In the genomic region with DNA sequence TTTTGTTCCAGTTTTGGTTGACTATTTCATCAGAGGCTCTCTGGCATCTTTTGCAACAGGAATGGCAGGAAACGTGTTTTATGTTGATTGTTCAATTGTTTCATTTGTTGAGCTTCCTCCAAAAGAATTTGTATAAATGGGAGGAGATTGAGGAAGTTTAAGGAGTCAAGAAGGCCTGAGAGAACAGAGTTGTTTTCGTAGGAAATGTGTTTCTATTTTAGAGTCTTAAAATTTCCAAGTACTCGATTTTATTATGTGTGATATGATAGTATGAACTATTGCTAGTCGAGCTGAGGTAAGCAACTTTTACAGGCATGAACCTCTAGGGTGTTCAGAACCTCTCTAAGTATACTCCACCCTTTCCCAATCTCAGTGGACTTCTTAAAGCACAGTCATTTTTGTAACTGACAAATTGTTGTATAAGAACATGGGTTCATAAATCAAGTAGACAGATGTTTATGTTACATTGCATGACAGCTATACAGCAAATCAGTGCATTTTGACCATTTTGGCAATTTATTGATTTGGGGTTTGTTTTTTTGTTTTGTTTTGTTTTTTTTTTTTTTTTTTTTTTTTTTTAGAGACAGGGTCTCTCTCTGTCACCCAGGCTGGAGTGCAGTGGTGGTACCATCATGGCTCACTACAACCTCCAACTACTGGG, we compare ENCODE assay signal across 12 cellular contexts. TPM values are rescaled to one million over a fixed set of nuclear protein-coding genes. Genes with fewer than 3 reads are reported as not detected.
A peak's percentile ranks its signal among the peaks of the same experiment; 100 is the strongest.
DNase-seq lines count a peak whose midpoint lies in the region; ATAC-seq and TF ChIP-seq lines count a peak whose summit lies in the region.
"Had no signal": no experiment of that assay in that cellular context is flagged by ENCODE, and none has a peak within 500 bp of the region (broad histone marks: within the 10 kb centered on the region; RNA-seq: fewer than 3 reads in every experiment).

No MANE protein-coding gene starts in this region.

- H3K4me3 Mint-ChIP-seq in T-cell = no peak overlapping the region
- H3K4me3 Mint-ChIP-seq: activated CD4-positive, alpha-beta memory T cell treated with anti-CD3 and anti-CD28 coated beads, Interleukin-2, amount 10 ng/mL, durations not matched to agents 7 days and 5 days had no signal

- no peaks in the 10 kb centered on the region for H3K4me1 ChIP-seq in right lobe of liver
- no peaks in the 10 kb centered on the region for H3K4me1 ChIP-seq in hepatocyte (ENCODE audit: insufficient read depth)

- H3K9me3 ChIP-seq in right lobe of liver (no peaks in the 10 kb centered on the region), hepatocyte (ENCODE audit: low read depth) (no peaks in the 10 kb centered on the region)

- no peaks in the 10 kb centered on the region for H3K9me2 ChIP-seq in hepatocyte (replicated peaks; ENCODE audit: insufficient read depth)

- H2AFZ ChIP-seq in hepatocyte = no peak overlapping the region

- no peaks in the 10 kb centered on the region for H4K20me1 ChIP-seq in hepatocyte (ENCODE audit: insufficient read depth, poor library complexity, severe bottlenecking)

- H3K36me3 Mint-ChIP-seq in T-cell = peaks cover 77% of the 10 kb centered on the region

- H3K9me3 Mint-ChIP-seq in T-cell = peaks cover 5 to 22% (median 10%) of the 10 kb centered on the region in 3 donors

- no peak overlapping the region for H3K27ac Mint-ChIP-seq in T-cell
- H3K27ac Mint-ChIP-seq: activated CD4-positive, alpha-beta memory T cell treated with anti-CD3 and anti-CD28 coated beads, Interleukin-2, amount 10 ng/mL, durations not matched to agents 7 days and 5 days had no signal

- ATAC-seq in right lobe of liver (peak; percentile 60 to 80 (median 70)), HG02588 (IDR thresholded peaks at IDR 0.05; ENCODE audit: unreplicated experiment) (no peak), T-cell (replicated peaks in 1 of 4) (no peak)

- H3K27me3 ChIP-seq in right lobe of liver (no peaks in the 10 kb centered on the region), hepatocyte (no peaks in the 10 kb centered on the region)

- CTCF ChIA-PET in T-cell (lab: Charles Lee) = no interaction called here

- peaks cover 29% of the 10 kb centered on the region for H3K79me2 ChIP-seq in hepatocyte

- POLR2A ChIA-PET in T-cell (lab: Charles Lee) = no interaction called here

- H3K4me3 ChIP-seq in AG09309 (ENCODE audit: control insufficient read depth, low read depth, low read length) (no peak overlapping the region), right lobe of liver (no peak overlapping the region), hepatocyte (no peak overlapping the region)

- H3K27me3 Mint-ChIP-seq in T-cell = no peaks in the 10 kb centered on the region
- H3K27me3 Mint-ChIP-seq: activated CD4-positive, alpha-beta memory T cell treated with anti-CD3 and anti-CD28 coated beads, Interleukin-2, amount 10 ng/mL, durations not matched to agents 7 days and 5 days had no signal

- no peak overlapping the region for H3K4me2 ChIP-seq in hepatocyte

- TF ChIP-seq CTCF in AG09309 (IDR thresholded peaks at IDR 0.05; ENCODE audit: control insufficient read depth, insufficient read depth, low read depth, low read length, missing control alignments) (no peak), right lobe of liver (IDR thresholded peaks at IDR 0.05) (no peak), hepatocyte (IDR thresholded peaks at IDR 0.05; ENCODE audit: poor library complexity) (no peak)

- TF ChIP-seq POLR2A in right lobe of liver (IDR thresholded peaks at IDR 0.05) = no peak

- H3K36me3 ChIP-seq in right lobe of liver = peaks cover 0 to 2% (median 0%) of the 10 kb centered on the region in 4 donors
- H3K36me3 ChIP-seq in hepatocyte (replicated peaks; ENCODE audit: insufficient read depth, low read depth) = no peaks in the 10 kb centered on the region

- peaks cover 18 to 23% (median 19%) of the 10 kb centered on the region in 3 donors for H3K4me1 Mint-ChIP-seq in T-cell
- H3K4me1 Mint-ChIP-seq: activated CD4-positive, alpha-beta memory T cell treated with anti-CD3 and anti-CD28 coated beads, Interleukin-2, amount 10 ng/mL, durations not matched to agents 7 days and 5 days had no signal

- H3K27ac ChIP-seq in caudate nucleus (ENCODE audit: low read depth, low read length) (peak overlapping the region; percentile 31), right lobe of liver (peak overlapping the region in 1 of 3 donors; percentile 24), hepatocyte (no peak overlapping the region)

- intact Hi-C loops in right lobe of liver (cut with DNase I) = no loop called here

- 46% methylated on average over 4 of the region's 4 CpGs for WGBS in right lobe of liver (ENCODE audit: insufficient coverage, low coverage, low lambda C conversion rate, missing lambda C conversion rate)
- WGBS in hepatocyte (ENCODE audit: low lambda C conversion rate, missing lambda C conversion rate) = 64% methylated on average over 4 of the region's 4 CpGs

- peak; percentile 17 for DNase-seq in AG09309 (ENCODE audit: low read depth)
- peak; percentile 55 to 56 for DNase-seq in Kasumi-1 (lab: John Stamatoyannopoulos, UW)
- no peak for DNase-seq in caudate nucleus (lab: John Stamatoyannopoulos, UW)
- DNase-seq in right lobe of liver = no peak
- no peak for DNase-seq in COLO668 (lab: John Stamatoyannopoulos, UW; ENCODE audit: unreplicated experiment)
- no peak for DNase-seq in T-cell
- DNase-seq in hepatocyte (ENCODE audit: low spot score) = no peak
- DNase-seq: activated CD4-positive, alpha-beta memory T cell treated with anti-CD3 and anti-CD28 coated beads, Interleukin-2, amount 10 ng/mL, durations not matched to agents 7 days and 5 days; H7; NCI-H226; occipital lobe had no signal

RNA-seq across cellular contexts. Expression of gene POLK, which starts 47.4 kb away (rescaled TPM):
- total RNA-seq in right lobe of liver (10 to 100 TPM; 11.5 to 16.3 (median 14.1) TPM), T-cell (10 to 100 TPM; 21.8 to 26.2 (median 25.0) TPM), hepatocyte (22.0 and 27.1 TPM in 2 replicates)
- 9.0 and 11.1 TPM in 2 replicates for polyA plus RNA-seq in hepatocyte

RNA-seq across cellular contexts. Expression of gene CERT1, which starts 47.7 kb away (rescaled TPM):
- 10 to 100 TPM; 14.6 to 25.5 (median 19.7) TPM for total RNA-seq in right lobe of liver
- total RNA-seq in T-cell = 10 to 100 TPM; 35.7 to 39.4 (median 38.0) TPM
- 40.5 and 42.0 TPM in 2 replicates for total RNA-seq in hepatocyte
- polyA plus RNA-seq in hepatocyte = 15.6 and 20.7 TPM in 2 replicates

RNA-seq across cellular contexts. Expression of gene ANKDD1B, which starts 52.2 kb away (rescaled TPM):
- total RNA-seq in right lobe of liver (under 1 TPM in 2 of 6 experiments, not detected in 4; 0.17 to 0.26 TPM), T-cell (under 1 TPM in 4 of 5 donors, not detected in 1; 0.28 to 0.85 (median 0.33) TPM), hepatocyte (1.4 and 4.7 TPM in 2 replicates)
- polyA plus RNA-seq in hepatocyte = 0.71 and 2.3 TPM in 2 replicates

Comparison
In these comparisons a context has a peak if more than half of its experiments do, and no peak if none do; other contexts are left out.
1. DNase-seq: peak in AG09309 (single experiment) and Kasumi-1 (2 of 2); none in caudate nucleus (0 of 61), right lobe of liver (0 of 3), COLO668 (single experiment), T-cell (0 of 34) and hepatocyte (single experiment).
2. ATAC-seq: peak in right lobe of liver (4 of 4); none in HG02588 (single experiment) and T-cell (0 of 4).